In genomic region chr9:27441741-27442070, GRCh38 we compare ENCODE assay signal across 13 cellular contexts.
A peak's percentile ranks its signal among the peaks of the same experiment; 100 is the strongest.
DNase-seq lines count a peak whose midpoint lies in the region; ATAC-seq and TF ChIP-seq lines count a peak whose summit lies in the region.
"Had no signal": no experiment of that assay in that cellular context is flagged by ENCODE, and none has a peak within 500 bp of the region (broad histone marks: within the 10 kb centered on the region; RNA-seq: fewer than 3 reads in every experiment).

No MANE protein-coding gene starts in this region.

- no peak for TF ChIP-seq CTCF in osteocyte (IDR thresholded peaks at IDR 0.05)

- peaks cover 9% of the 10 kb centered on the region for H3K4me1 Mint-ChIP-seq in activated CD8-positive, alpha-beta memory T cell treated with anti-CD3 and anti-CD28 coated beads, Interleukin-2, amount 10 ng/mL, durations not matched to agents 7 days and 5 days
- no peaks in the 10 kb centered on the region for H3K4me1 Mint-ChIP-seq in effector memory CD8-positive, alpha-beta T cell (ENCODE audit: low read depth in 2 of 2)
- H3K4me1 Mint-ChIP-seq in osteocyte (ENCODE audit: unreplicated experiment), result peaks cover 15% of the 10 kb centered on the region

- H3K4me3 Mint-ChIP-seq in activated CD8-positive, alpha-beta memory T cell treated with anti-CD3 and anti-CD28 coated beads, Interleukin-2, amount 10 ng/mL, durations not matched to agents 7 days and 5 days, result no peak overlapping the region
- H3K4me3 Mint-ChIP-seq in effector memory CD8-positive, alpha-beta T cell, result no peak overlapping the region
- H3K4me3 Mint-ChIP-seq in osteocyte (ENCODE audit: unreplicated experiment), result no peak overlapping the region
- H3K4me3 Mint-ChIP-seq: endodermal cell, neural crest cell had no signal

- H3K27me3 Mint-ChIP-seq in activated CD8-positive, alpha-beta memory T cell treated with anti-CD3 and anti-CD28 coated beads, Interleukin-2, amount 10 ng/mL, durations not matched to agents 7 days and 5 days, result no peaks in the 10 kb centered on the region
- peaks cover 0 to 2% of the 10 kb centered on the region in 2 donors for H3K27me3 Mint-ChIP-seq in effector memory CD8-positive, alpha-beta T cell
- H3K27me3 Mint-ChIP-seq in osteocyte (ENCODE audit: unreplicated experiment), result peaks cover 3% of the 10 kb centered on the region

- peak; percentile 47 for ATAC-seq in activated CD8-positive, alpha-beta memory T cell treated with anti-CD3 and anti-CD28 coated beads, Interleukin-2, amount 10 ng/mL, durations not matched to agents 7 days and 5 days
- ATAC-seq in HG02571 (IDR thresholded peaks at IDR 0.05; ENCODE audit: unreplicated experiment) (peak; percentile 74), HG03378 (IDR thresholded peaks at IDR 0.05; ENCODE audit: unreplicated experiment) (peak; percentile 93)
- peak; percentile 79 for ATAC-seq in stimulated activated naive CD8-positive, alpha-beta T cell treated with anti-CD3 and anti-CD28 coated beads, Interleukin-15, Interleukin-2, amounts not matched to agents 100 U/mL and 50 U/mL, for 24 hours
- no peak for ATAC-seq in effector memory CD8-positive, alpha-beta T cell (replicated peaks)
- ATAC-seq: Panc1 had no signal

- no peak overlapping the region for H3K27ac Mint-ChIP-seq in activated CD8-positive, alpha-beta memory T cell treated with anti-CD3 and anti-CD28 coated beads, Interleukin-2, amount 10 ng/mL, durations not matched to agents 7 days and 5 days
- H3K27ac Mint-ChIP-seq in effector memory CD8-positive, alpha-beta T cell, result no peak overlapping the region
- no peak overlapping the region for H3K27ac Mint-ChIP-seq in osteocyte (ENCODE audit: unreplicated experiment)
- H3K27ac Mint-ChIP-seq: endodermal cell had no signal

- H3K36me3 Mint-ChIP-seq in activated CD8-positive, alpha-beta memory T cell treated with anti-CD3 and anti-CD28 coated beads, Interleukin-2, amount 10 ng/mL, durations not matched to agents 7 days and 5 days, result no peaks in the 10 kb centered on the region
- H3K36me3 Mint-ChIP-seq in effector memory CD8-positive, alpha-beta T cell (ENCODE audit: insufficient read depth), result no peaks in the 10 kb centered on the region
- H3K36me3 Mint-ChIP-seq in osteocyte (ENCODE audit: unreplicated experiment), result no peaks in the 10 kb centered on the region

- POLR2A ChIA-PET in HEK293T (lab: Yijun Ruan, JAX), result no interaction called here

- CTCF ChIA-PET in activated CD8-positive, alpha-beta memory T cell treated with anti-CD3 and anti-CD28 coated beads, Interleukin-2, amount 10 ng/mL, durations not matched to agents 7 days and 5 days (lab: Charles Lee), result no interaction called here
- CTCF ChIA-PET in HEK293T (lab: Yijun Ruan, JAX), result no interaction called here

- no peaks in the 10 kb centered on the region for H3K9me3 Mint-ChIP-seq in activated CD8-positive, alpha-beta memory T cell treated with anti-CD3 and anti-CD28 coated beads, Interleukin-2, amount 10 ng/mL, durations not matched to agents 7 days and 5 days (ENCODE audit: low read depth)
- no peaks in the 10 kb centered on the region for H3K9me3 Mint-ChIP-seq in effector memory CD8-positive, alpha-beta T cell
- H3K9me3 Mint-ChIP-seq in osteocyte (ENCODE audit: unreplicated experiment), result no peaks in the 10 kb centered on the region
- H3K9me3 Mint-ChIP-seq: endodermal cell, neural crest cell had no signal

- no peak for DNase-seq in activated CD8-positive, alpha-beta memory T cell treated with anti-CD3 and anti-CD28 coated beads, Interleukin-2, amount 10 ng/mL, durations not matched to agents 7 days and 5 days
- DNase-seq in activated CD8-positive, alpha-beta memory T cell treated with anti-CD3 and anti-CD28 coated beads, Interleukin-2, amount 50 U/mL, for 48 hours, result no peak
- DNase-seq in stimulated activated naive CD8-positive, alpha-beta T cell treated with anti-CD3 and anti-CD28 coated beads, Interleukin-15, Interleukin-2, amounts not matched to agents 100 U/mL and 50 U/mL, for 24 hours, result no peak
- DNase-seq in HEK293T (ENCODE audit: extremely low spot score) (no peak), osteocyte (ENCODE audit: extremely low spot score, unreplicated experiment) (no peak)
- no peak for DNase-seq in effector memory CD8-positive, alpha-beta T cell
- DNase-seq: activated CD4-positive, CD25-positive, alpha-beta regulatory T cell; endodermal cell; stimulated activated CD4-positive, alpha-beta T cell treated with anti-CD3 and anti-CD28 coated beads, Interleukin-4, amount 100 ng/mL, for 24 hours had no signal

TF ChIP-seq in HEK293T, 16 proteins besides CTCF, POLR2A, EP300 and RAD21:
- TF ChIP-seq TARDBP (IDR thresholded peaks at IDR 0.05) (no peak), FOXA1 (IDR thresholded peaks at IDR 0.05) (no peak), FOXK2 (IDR thresholded peaks at IDR 0.05) (no peak), LEF1 (IDR thresholded peaks at IDR 0.05; ENCODE audit: borderline replicate concordance) (no peak), BHLHE40 (IDR thresholded peaks at IDR 0.05; ENCODE audit: borderline replicate concordance) (no peak), CTBP1 (IDR thresholded peaks at IDR 0.05; ENCODE audit: borderline replicate concordance) (no peak)
